9 cellular contexts compared by ENCODE assay signal in the genomic region with DNA sequence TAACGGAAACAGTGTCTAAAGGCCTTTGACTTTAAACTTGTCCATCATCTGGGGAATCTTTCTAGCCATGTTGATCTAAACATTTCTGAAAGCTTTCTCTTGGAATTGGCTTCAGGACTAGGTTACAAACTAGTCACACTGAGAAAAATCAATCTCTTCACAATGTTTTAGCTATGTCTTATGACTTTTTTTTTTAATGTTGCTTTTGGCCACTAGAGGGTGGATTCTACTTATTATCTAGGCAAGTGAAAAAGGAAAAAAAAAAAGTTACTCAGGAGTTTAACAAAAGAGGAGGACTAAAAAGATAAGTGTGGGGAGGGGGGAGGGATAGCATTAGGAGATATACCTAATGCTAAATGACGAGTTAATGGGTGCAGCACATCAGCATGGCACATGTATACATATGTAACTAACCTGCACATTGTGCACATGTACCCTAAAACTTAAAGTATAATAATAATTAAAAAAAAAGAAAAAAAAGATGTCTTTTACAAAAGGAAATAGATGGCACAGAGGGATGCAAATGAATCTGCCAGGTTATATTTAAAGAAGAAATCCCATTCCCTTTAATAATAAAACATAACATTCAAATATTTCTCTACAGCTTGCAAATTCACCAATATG.
DNase-seq lines count a peak whose midpoint lies in the region; ATAC-seq, FAIRE-seq and TF ChIP-seq lines count a peak whose summit lies in the region.
"Had no signal": no experiment of that assay in that cellular context is flagged by ENCODE, and none has a peak within 500 bp of the region (broad histone marks: within the 10 kb centered on the region; RNA-seq: fewer than 3 reads in every experiment).

No MANE protein-coding gene starts in this region.

- no peak for TF ChIP-seq RAD21 in HepG2 (CRISPR knock-in tag; IDR thresholded peaks at IDR 0.05)

- DNase-seq in GM06990 (ENCODE audit: extremely low read depth, insufficient read length) (no peak), NAMALWA (ENCODE audit: low spot score) (peak; percentile 53), astrocyte of the hippocampus (ENCODE audit: low read depth, low spot score) (peak; percentile 65), HepG2 (ENCODE audit: low spot score) (peak; percentile 58), T-helper 9 cell (no peak)

- no peaks in the 10 kb centered on the region for H3K36me3 ChIP-seq in GM06990 (ENCODE audit: control insufficient read depth, insufficient read depth, low read length)
- no peaks in the 10 kb centered on the region for H3K36me3 ChIP-seq in HepG2 (replicated peaks in 1 of 2; ENCODE audit: control insufficient read depth in 1 of 2, insufficient read depth in 2 of 2, low read length in 2 of 2)
- H3K36me3 ChIP-seq: SJSA1 had no signal

- peak; percentile 18 for FAIRE-seq in HepG2 (lab: Jason Lieb, UNC)

- no peak overlapping the region for H2AFZ ChIP-seq in HepG2 (ENCODE audit: low read length)

- no peak overlapping the region for H3K9ac ChIP-seq in HepG2 (ENCODE audit: insufficient read depth, low read depth, low read length)

- H3K4me1 ChIP-seq in HepG2 (ENCODE audit: insufficient read depth, low read length), result no peaks in the 10 kb centered on the region

- ATAC-seq in HepG2 (peak; percentile 60; the same call in 2 of the 3 replicates), GM19455 (IDR thresholded peaks at IDR 0.05; ENCODE audit: unreplicated experiment) (no peak), HG03280 (IDR thresholded peaks at IDR 0.05; ENCODE audit: unreplicated experiment) (no peak), esophagus mucosa (no peak)

- H3K27ac ChIP-seq in HepG2 (ENCODE audit: extremely low read length, insufficient read depth, low read length), result no peak overlapping the region
- H3K27ac ChIP-seq: SJSA1 had no signal

- no peak for TF ChIP-seq EP300 in HepG2 (IDR thresholded peaks at IDR 0.05; ENCODE audit: low read depth in 2 of 2, low read length in 2 of 2)
- TF ChIP-seq EP300 in HepG2 (CRISPR knock-in tag; IDR thresholded peaks at IDR 0.05; ENCODE audit: borderline replicate concordance), result no peak

- CTCF ChIA-PET in HepG2 (lab: Yijun Ruan, JAX; ENCODE audit: low intra/inter-chr PET ratio, low total read pairs), result interaction anchor here (2.0 kb wide), 1 partner anchor 156 kb away, joined by 18 read pairs; no protein-coding TSS in a partner anchor

- no TSS peak for BruUV-seq in HepG2 (replicated peaks; lab: Mats Ljungman, UMichigan)

- H3K4me3 ChIP-seq in GM06990 (replicated peaks; ENCODE audit: low read depth, low read length) (no peak overlapping the region), HepG2 (replicated peaks in 1 of 3; ENCODE audit: insufficient read depth in 1 of 3, low read depth in 2 of 3, low read length in 3 of 3) (no peak overlapping the region)
- H3K4me3 ChIP-seq: SJSA1 had no signal

- H3K9me3 ChIP-seq in HepG2 (ENCODE audit: low read length), result no peaks in the 10 kb centered on the region
- H3K9me3 ChIP-seq: SJSA1 had no signal

- WGBS in HepG2 (ENCODE audit: low lambda C conversion rate), result 11% methylated on average over 2 of the region's 2 CpGs

- POLR2A ChIA-PET in HepG2 (lab: Yijun Ruan, JAX), result no interaction called here

- no peaks in the 10 kb centered on the region for H3K79me2 ChIP-seq in HepG2 (ENCODE audit: insufficient read depth, low read length)

- no peak overlapping the region for H3K4me2 ChIP-seq in HepG2 (ENCODE audit: low read depth, low read length)

- H3K27me3 ChIP-seq in GM06990 (replicated peaks; ENCODE audit: control insufficient read depth, insufficient read depth, low read length) (no peaks in the 10 kb centered on the region; the same call in none of the 2 replicates), HepG2 (ENCODE audit: control insufficient read depth in 1 of 2, insufficient read depth in 2 of 2, low read length in 2 of 2) (0 out of 5 replicates have a peak, but pooled peaks cover 0 to 2% of the 10 kb centered on the region in 2 experiments)
- H3K27me3 ChIP-seq: SJSA1 had no signal

- intact Hi-C loops in HepG2 (cut with micrococcal nuclease; ENCODE audit: unreplicated experiment), result loop anchor here (1.0 kb wide), 1 partner anchor 156 kb away; no protein-coding TSS in a partner anchor

- in situ Hi-C loops in HepG2 (cut with HindIII; ENCODE audit: extremely low pct_ligation_motif_present, low pct_unique_long_range_greater_than_20kb), result loop anchor here (5.0 kb wide), 1 partner anchor 156 kb away; no protein-coding TSS in a partner anchor

- no peak for TF ChIP-seq POLR2A in HepG2 (IDR thresholded peaks at IDR 0.05; ENCODE audit: insufficient read depth in 1 of 2, low read depth in 2 of 2, low read length in 2 of 2)

- TF ChIP-seq CTCF in GM06990 (IDR thresholded peaks at IDR 0.05; ENCODE audit: insufficient read depth, low read length, poor library complexity, severe bottlenecking) (peak; percentile 46), HepG2 (CRISPR knock-in tag; IDR thresholded peaks at IDR 0.05) (0 out of 2 replicates have a peak, but pooled peaks have one; percentile 18)

- H4K20me1 ChIP-seq in HepG2 (ENCODE audit: insufficient read depth, low read length), result no peaks in the 10 kb centered on the region

TF ChIP-seq in HepG2, 621 proteins besides CTCF, POLR2A, EP300 and RAD21:
- TF ChIP-seq ZNF720 (CRISPR knock-in tag; IDR thresholded peaks at IDR 0.05) (no peak), SMC3 (IDR thresholded peaks at IDR 0.05; ENCODE audit: low read length) (peak; percentile 30; the same call in 1 of the 2 replicates), STAG1 (CRISPR knock-in tag; IDR thresholded peaks at IDR 0.05) (peak; percentile 32), ZNF570 (CRISPR knock-in tag; IDR thresholded peaks at IDR 0.05; ENCODE audit: borderline replicate concordance) (no peak), HNRNPK (IDR thresholded peaks at IDR 0.05; ENCODE audit: low read depth, low read length, poor library complexity, severe bottlenecking) (peak; percentile 29), ZNF333 (CRISPR knock-in tag; IDR thresholded peaks at IDR 0.05; ENCODE audit: borderline replicate concordance) (no peak), SALL2 (CRISPR knock-in tag; IDR thresholded peaks at IDR 0.05) (no peak)
- TF ChIP-seq, protein P1, sequence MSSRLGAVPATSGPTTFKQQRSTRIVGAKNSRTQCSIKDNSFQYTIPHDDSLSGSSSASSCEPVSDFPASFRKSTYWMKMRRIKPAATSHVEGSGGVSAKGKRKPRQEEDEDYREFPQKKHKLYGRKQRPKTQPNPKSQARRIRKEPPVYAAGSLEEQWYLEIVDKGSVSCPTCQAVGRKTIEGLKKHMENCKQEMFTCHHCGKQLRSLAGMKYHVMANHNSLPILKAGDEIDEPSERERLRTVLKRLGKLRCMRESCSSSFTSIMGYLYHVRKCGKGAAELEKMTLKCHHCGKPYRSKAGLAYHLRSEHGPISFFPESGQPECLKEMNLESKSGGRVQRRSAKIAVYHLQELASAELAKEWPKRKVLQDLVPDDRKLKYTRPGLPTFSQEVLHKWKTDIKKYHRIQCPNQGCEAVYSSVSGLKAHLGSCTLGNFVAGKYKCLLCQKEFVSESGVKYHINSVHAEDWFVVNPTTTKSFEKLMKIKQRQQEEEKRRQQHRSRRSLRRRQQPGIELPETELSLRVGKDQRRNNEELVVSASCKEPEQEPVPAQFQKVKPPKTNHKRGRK (CRISPR knock-in tag; IDR thresholded peaks at IDR 0.05), result no peak
- TF ChIP-seq, protein P2, sequence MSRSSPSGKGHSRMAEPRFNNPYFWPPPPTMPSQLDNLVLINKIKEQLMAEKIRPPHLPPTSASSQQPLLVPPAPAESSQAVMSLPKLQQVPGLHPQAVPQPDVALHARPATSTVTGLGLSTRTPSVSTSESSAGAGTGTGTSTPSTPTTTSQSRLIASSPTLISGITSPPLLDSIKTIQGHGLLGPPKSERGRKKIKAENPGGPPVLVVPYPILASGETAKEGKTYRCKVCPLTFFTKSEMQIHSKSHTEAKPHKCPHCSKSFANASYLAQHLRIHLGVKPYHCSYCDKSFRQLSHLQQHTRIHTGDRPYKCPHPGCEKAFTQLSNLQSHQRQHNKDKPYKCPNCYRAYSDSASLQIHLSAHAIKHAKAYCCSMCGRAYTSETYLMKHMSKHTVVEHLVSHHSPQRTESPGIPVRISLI (CRISPR knock-in tag; IDR thresholded peaks at IDR 0.05; ENCODE audit: borderline replicate concordance), result peak; percentile 80
TF ChIP-seq in HepG2: peak in this region for 4.

Comparison
In these comparisons a context has a peak if more than half of its experiments do, and no peak if none do; other contexts are left out.
1. DNase-seq: peak in NAMALWA (single experiment), astrocyte of the hippocampus (single experiment) and HepG2 (single experiment); none in GM06990 (single experiment) and T-helper 9 cell (single experiment).